In the genomic region with DNA sequence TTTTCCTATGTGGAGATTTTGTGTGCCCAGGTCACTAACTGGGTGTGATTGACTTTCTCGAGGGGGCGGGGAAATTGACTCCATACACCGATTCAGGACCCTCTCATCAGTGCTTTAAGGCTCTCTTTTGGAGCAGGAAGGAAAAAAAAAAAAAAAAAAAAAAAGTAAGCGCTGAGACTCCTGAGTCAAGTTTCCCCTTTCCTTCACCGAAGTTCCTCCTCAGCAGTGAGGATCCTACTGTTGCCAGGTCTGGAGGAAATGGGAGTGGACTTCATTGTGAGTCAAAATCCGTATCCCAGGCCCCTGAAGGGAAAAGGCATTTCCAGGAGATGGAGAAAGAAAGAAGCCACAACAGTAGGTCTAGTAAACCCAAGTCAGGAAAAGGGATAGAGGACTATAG, we compare ENCODE assay signal across 8 cellular contexts. TPM values are rescaled to one million over a fixed set of nuclear protein-coding genes. Genes with fewer than 3 reads are reported as not detected.
A peak's percentile ranks its signal among the peaks of the same experiment; 100 is the strongest.
DNase-seq lines count a peak whose midpoint lies in the region; FAIRE-seq and TF ChIP-seq lines count a peak whose summit lies in the region.

No MANE protein-coding gene starts in this region.

- TF ChIP-seq CTCF in breast epithelium (IDR thresholded peaks at IDR 0.05) = no peak
- no peak for TF ChIP-seq CTCF in vagina (IDR thresholded peaks at IDR 0.05)

- H3K27ac ChIP-seq in breast epithelium (peak overlapping the region; percentile 93 to 98), mesenchymal stem cell (ENCODE audit: low read length, poor library complexity, severe bottlenecking) (peak overlapping the region; percentile 50), vagina (peak overlapping the region; percentile 87)

- peak overlapping the region; percentile 71 for H3K4me2 ChIP-seq in mesenchymal stem cell (ENCODE audit: low read length, poor library complexity, severe bottlenecking)

- WGBS in mesenchymal stem cell = 2% methylated on average over 2 of the region's 6 CpGs

- peak overlapping the region; percentile 99 for H3K9ac ChIP-seq in mesenchymal stem cell (ENCODE audit: low read length)

- in situ Hi-C loops in ACHN (cut with HindIII; ENCODE audit: low pct_ligation_motif_present, low pct_unique_long_range_greater_than_20kb, low sequenced_read_pairs) = no loop called here

- peak; percentile 81 for FAIRE-seq in HTR-8/SVneo (lab: Jason Lieb, UNC)

- no peaks in the 10 kb centered on the region for H3K79me1 ChIP-seq in mesenchymal stem cell (replicated peaks; ENCODE audit: low read length, poor library complexity, severe bottlenecking)

- DNase-seq in ACHN = peak; percentile 62
- peak; percentile 72 for DNase-seq in HTR-8/SVneo (ENCODE audit: insufficient read length, low spot score)
- DNase-seq in breast epithelium (ENCODE audit: low spot score in 2 of 2) = no peak
- DNase-seq in mesenchymal stem cell = peak; percentile 72
- no peak for DNase-seq in vagina (ENCODE audit: extremely low spot score in 2 of 2)
- no peak for DNase-seq in stimulated activated CD4-positive, alpha-beta T cell treated with anti-CD3 and anti-CD28 coated beads, Interleukin-2, amount 100 ng/mL, for 24 hours
- no peak for DNase-seq in activated CD8-positive, alpha-beta memory T cell treated with anti-CD3 and anti-CD28 coated beads, Interleukin-2, amount 50 U/mL, for 4 hours
- no peak for DNase-seq in RPMI8226

- H4K91ac ChIP-seq in mesenchymal stem cell (ENCODE audit: low read length) = no peak overlapping the region

- no peak overlapping the region for H2BK120ac ChIP-seq in mesenchymal stem cell (ENCODE audit: low read depth, low read length)

- H3K4ac ChIP-seq in mesenchymal stem cell (ENCODE audit: low read depth in 1 of 2, low read length in 2 of 2) = no peak overlapping the region

- H3K36me3 ChIP-seq in breast epithelium (no peaks in the 10 kb centered on the region), mesenchymal stem cell (ENCODE audit: control insufficient read depth in 1 of 2, insufficient read depth in 2 of 2, low read depth in 1 of 2, low read length in 2 of 2) (peaks cover 0 to 5% of the 10 kb centered on the region in 2 experiments), vagina (no peaks in the 10 kb centered on the region)

- H3K14ac ChIP-seq in mesenchymal stem cell (ENCODE audit: low read length in 2 of 2) = no peak overlapping the region

- no peaks in the 10 kb centered on the region for H3K27me3 ChIP-seq in breast epithelium
- H3K27me3 ChIP-seq in mesenchymal stem cell (ENCODE audit: control insufficient read depth in 1 of 2, insufficient read depth in 1 of 2, low read length in 2 of 2) = no peaks in the 10 kb centered on the region
- H3K27me3 ChIP-seq in vagina = no peaks in the 10 kb centered on the region

- H3K23ac ChIP-seq in mesenchymal stem cell (ENCODE audit: low read length in 2 of 2) = no peak overlapping the region

- H3K4me1 ChIP-seq in breast epithelium = no peaks in the 10 kb centered on the region
- peaks cover 9% of the 10 kb centered on the region for H3K4me1 ChIP-seq in mesenchymal stem cell (ENCODE audit: control insufficient read depth, insufficient read depth, low read depth, low read length)
- peaks cover 27% of the 10 kb centered on the region for H3K4me1 ChIP-seq in vagina

- no peaks in the 10 kb centered on the region for H3K9me3 ChIP-seq in breast epithelium
- no peaks in the 10 kb centered on the region for H3K9me3 ChIP-seq in mesenchymal stem cell (ENCODE audit: control insufficient read depth, low read length)
- no peaks in the 10 kb centered on the region for H3K9me3 ChIP-seq in vagina

- no peak overlapping the region for H3K18ac ChIP-seq in mesenchymal stem cell (ENCODE audit: low read depth in 1 of 2, low read length in 2 of 2)

- intact Hi-C loops in breast epithelium (cut with DNase I; ENCODE audit: low total_unique reads) = no loop called here
- intact Hi-C loops in vagina (cut with DNase I) = no loop called here

- H2BK5ac ChIP-seq in mesenchymal stem cell (ENCODE audit: low read depth, low read length, poor library complexity, severe bottlenecking) = no peak overlapping the region

- no peak overlapping the region for H2AK5ac ChIP-seq in mesenchymal stem cell (ENCODE audit: low read length, severe bottlenecking)

- H3K4me3 ChIP-seq in breast epithelium = peak overlapping the region; percentile 67 to 85 (median 78)
- H3K4me3 ChIP-seq in mesenchymal stem cell (ENCODE audit: insufficient read depth in 1 of 2, low read depth in 1 of 2, low read length in 2 of 2) = peak overlapping the region in 1 of 2 experiments; percentile 89
- peak overlapping the region; percentile 61 to 70 for H3K4me3 ChIP-seq in vagina

- no peak overlapping the region for H2AFZ ChIP-seq in mesenchymal stem cell (ENCODE audit: low read depth, low read length)

- TF ChIP-seq POLR2A in breast epithelium (IDR thresholded peaks at IDR 0.05) (no peak), vagina (IDR thresholded peaks at IDR 0.05) (no peak)

- no peak overlapping the region for H2BK15ac ChIP-seq in mesenchymal stem cell (ENCODE audit: low read depth, poor library complexity, severe bottlenecking)

- H4K8ac ChIP-seq in mesenchymal stem cell (ENCODE audit: low read length) = no peak overlapping the region

- H2BK12ac ChIP-seq in mesenchymal stem cell (ENCODE audit: low read length in 2 of 2) = no peak overlapping the region

RNA-seq across cellular contexts. Expression of a gene that starts 1.4 kb away (rescaled TPM):
- total RNA-seq in breast epithelium (10 to 100 TPM; 34.4 to 86.5 (median 84.0) TPM), vagina (101 TPM)
- polyA plus RNA-seq in mesenchymal stem cell (2013, experiment 1 of 2) = 47.8 TPM
- 46.7 TPM for polyA plus RNA-seq in mesenchymal stem cell (2013, experiment 2 of 2)

Comparison
In these comparisons a context has a peak if more than half of its experiments do, and no peak if none do; other contexts are left out.
1. DNase-seq: peak in ACHN (single experiment), HTR-8/SVneo (single experiment) and mesenchymal stem cell (single experiment); none in breast epithelium (0 of 2), vagina (0 of 2), stimulated activated CD4-positive, alpha-beta T cell treated with anti-CD3 and anti-CD28 coated beads, Interleukin-2, amount 100 ng/mL, for 24 hours (0 of 2), activated CD8-positive, alpha-beta memory T cell treated with anti-CD3 and anti-CD28 coated beads, Interleukin-2, amount 50 U/mL, for 4 hours (single experiment) and RPMI8226 (single experiment).
2. Peak in every context shown above with its lines, with median percentiles within 50 percentile points of each other: H3K27ac ChIP-seq.